In the genomic region with DNA sequence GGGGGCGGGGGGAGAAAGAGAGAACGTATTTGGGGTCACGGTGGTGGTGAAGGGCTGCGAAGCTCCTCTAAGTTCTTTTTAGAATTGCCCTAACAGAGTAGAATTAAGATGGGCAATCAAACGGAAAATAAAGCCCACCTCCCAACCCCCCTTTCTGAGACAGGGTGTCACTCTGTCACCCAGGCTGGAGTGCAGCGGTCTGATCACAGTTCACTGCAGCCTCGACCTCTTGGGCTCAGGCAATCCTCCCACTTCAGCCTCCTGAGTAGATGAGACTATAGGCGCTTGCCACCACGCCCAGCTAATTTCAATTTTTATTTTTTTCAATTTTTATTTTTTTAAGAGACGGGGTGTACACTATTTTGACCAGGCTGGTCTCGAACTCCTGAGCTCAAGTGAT, we compare ENCODE assay signal across 11 cellular contexts. TPM values are rescaled to one million over a fixed set of nuclear protein-coding genes. Genes with fewer than 3 reads are reported as not detected.
DNase-seq lines count a peak whose midpoint lies in the region; ATAC-seq and TF ChIP-seq lines count a peak whose summit lies in the region.
"Had no signal": no experiment of that assay in that cellular context is flagged by ENCODE, and none has a peak within 500 bp of the region (broad histone marks: within the 10 kb centered on the region; RNA-seq: fewer than 3 reads in every experiment).

No MANE protein-coding gene starts in this region.

- H3K4me1 ChIP-seq in heart left ventricle (peaks cover 4 to 54% (median 30%) of the 10 kb centered on the region in 12 donors), vagina (peaks cover 58% of the 10 kb centered on the region)
- H3K4me1 ChIP-seq: BLaER1 had no signal

- no peaks in the 10 kb centered on the region for H3K36me3 Mint-ChIP-seq in nephron progenitor cell (ENCODE audit: low read depth)

- TF ChIP-seq CTCF in heart left ventricle (IDR thresholded peaks at IDR 0.05) (no peak), nephron progenitor cell (IDR thresholded peaks at IDR 0.05) (no peak), vagina (IDR thresholded peaks at IDR 0.05) (no peak)

- ATAC-seq in heart left ventricle (no peak), left ventricle myocardium superior (no peak), HG03457 (IDR thresholded peaks at IDR 0.05; ENCODE audit: unreplicated experiment) (no peak), HG02970 (IDR thresholded peaks at IDR 0.05; ENCODE audit: low FRiP score, unreplicated experiment) (no peak)

- intact Hi-C loops in heart left ventricle (cut with DNase I): loop anchor here in 9 of 10 donors (1.0 to 10.0 kb wide), 7 partner anchors 15 to 101 kb away; a partner anchor contains a TSS
- intact Hi-C loops in left ventricle myocardium superior (cut with micrococcal nuclease): loop anchor here (10.0 kb wide), 1 partner anchor 91 kb away; no protein-coding TSS in a partner anchor
- intact Hi-C loops in vagina (cut with DNase I): loop anchor here (2.0 to 5.0 kb wide), 2 partner anchors 35 to 99 kb away; a partner anchor contains a TSS

- H3K27ac Mint-ChIP-seq in nephron progenitor cell: no peak overlapping the region

- no peaks in the 10 kb centered on the region for H3K9me3 Mint-ChIP-seq in nephron progenitor cell

- H3K27me3 Mint-ChIP-seq in nephron progenitor cell (ENCODE audit: low read depth, poor library complexity): peaks cover 74% of the 10 kb centered on the region

- DNase-seq in heart left ventricle (no peak), left ventricle myocardium superior (no peak), epithelial cell of prostate (ENCODE audit: low read depth, low spot score) (no peak), nephron progenitor cell (no peak), vagina (ENCODE audit: extremely low spot score in 2 of 2) (no peak)
- DNase-seq in activated CD8-positive, alpha-beta memory T cell treated with anti-CD3 and anti-CD28 coated beads, Interleukin-2, amount 50 U/mL, for 4 hours: no peak
- DNase-seq: activated CD8-positive, alpha-beta memory T cell treated with anti-CD3 and anti-CD28 coated beads for 24 hours; RPMI8226 had no signal

- H3K36me3 ChIP-seq in heart left ventricle (peaks cover 0 to 6% (median 2%) of the 10 kb centered on the region in 9 donors), vagina (no peaks in the 10 kb centered on the region)
- H3K36me3 ChIP-seq: BLaER1 had no signal

- WGBS in heart left ventricle, 4 donors: 52 to 64% (median 60%) methylated on average over 11 of the region's 11 CpGs

- H3K27me3 ChIP-seq in heart left ventricle: peaks cover 0 to 31% (median 0%) of the 10 kb centered on the region in 9 donors
- no peaks in the 10 kb centered on the region for H3K27me3 ChIP-seq in vagina

- no peaks in the 10 kb centered on the region for H3K9me3 ChIP-seq in heart left ventricle
- no peaks in the 10 kb centered on the region for H3K9me3 ChIP-seq in vagina
- H3K9me3 ChIP-seq: BLaER1 had no signal

- TF ChIP-seq POLR2A in heart left ventricle (IDR thresholded peaks at IDR 0.05) (no peak), vagina (IDR thresholded peaks at IDR 0.05) (no peak)

- peak overlapping the region; percentile 87 for H3K4me3 Mint-ChIP-seq in nephron progenitor cell

- H3K27ac ChIP-seq in heart left ventricle (peak overlapping the region; percentile 63 to 100 (median 99)), epithelial cell of prostate (peak overlapping the region; percentile 90), vagina (peak overlapping the region; percentile 96)
- H3K27ac ChIP-seq: BLaER1 had no signal

- H3K4me3 ChIP-seq in heart left ventricle (peak overlapping the region in 9 of 12 donors; percentile 71 to 100 (median 91)), vagina (peak overlapping the region; percentile 93)
- H3K4me3 ChIP-seq: BLaER1 had no signal

- H3K4me1 Mint-ChIP-seq in nephron progenitor cell: peaks cover 30% of the 10 kb centered on the region

RNA-seq across cellular contexts. Expression of a gene that starts 0.7 kb away (rescaled TPM):
- 100 to 1,000 TPM; 195 to 318 (median 253) TPM for total RNA-seq in heart left ventricle
- 100 to 1,000 TPM; 140 to 281 TPM for polyA plus RNA-seq in heart left ventricle
- total RNA-seq in left ventricle myocardium superior: 216 TPM
- 268 TPM for total RNA-seq in vagina

RNA-seq across cellular contexts. Expression of a gene that starts 34.9 kb away (rescaled TPM):
- total RNA-seq in heart left ventricle (10 to 100 TPM; 30.3 to 65.9 (median 35.9) TPM), left ventricle myocardium superior (33.2 TPM), vagina (72.4 TPM)
- 10 to 100 TPM; 24.3 to 40.6 TPM for polyA plus RNA-seq in heart left ventricle

RNA-seq across cellular contexts. Expression of a gene that starts 35.5 kb away (rescaled TPM):
- 100 to 1,000 TPM; 111 to 614 (median 148) TPM for total RNA-seq in heart left ventricle
- polyA plus RNA-seq in heart left ventricle: 100 to 1,000 TPM in 1 of 2 donors, 10 to 100 TPM in 1; 36.0 to 152 TPM
- 146 TPM for total RNA-seq in left ventricle myocardium superior
- total RNA-seq in vagina: 210 TPM
